In genomic region chr22:20238567-20239062, GRCh38 we compare ENCODE assay signal across 1 cellular context.
TF ChIP-seq lines count a peak whose summit lies in the region.

No MANE protein-coding gene starts in this region.

TF ChIP-seq in HEK293, 187 proteins besides CTCF, POLR2A, EP300 and RAD21 (continued from another document):
- TF ChIP-seq PATZ1 (tag by site-specific recombination; IDR thresholded peaks at IDR 0.05) (peak; percentile 13), ZNF654 (tag by site-specific recombination; IDR thresholded peaks at IDR 0.05; ENCODE audit: low read depth) (peak; percentile 80), ZNF600 (tag by site-specific recombination; IDR thresholded peaks at IDR 0.05) (peak; percentile 70), ZNF121 (tag by site-specific recombination; IDR thresholded peaks at IDR 0.05) (peak; percentile 77), ZBTB48 (tag by site-specific recombination; IDR thresholded peaks at IDR 0.05) (peak; percentile 77), ZSCAN30 (tag by site-specific recombination; IDR thresholded peaks at IDR 0.05) (peak; percentile 70), ZNF174 (tag by site-specific recombination; IDR thresholded peaks at IDR 0.05) (no peak), ZNF777 (tag by site-specific recombination; IDR thresholded peaks at IDR 0.05; ENCODE audit: borderline replicate concordance) (no peak), HIC1 (tag by site-specific recombination; IDR thresholded peaks at IDR 0.05) (peak; percentile 26; the same call in 1 of the 2 replicates), GLIS1 (tag by site-specific recombination; IDR thresholded peaks at IDR 0.05) (peak; percentile 77), ZNF639 (tag by site-specific recombination; IDR thresholded peaks at IDR 0.05) (0 out of 2 replicates have a peak, but pooled peaks have one; percentile 38), ZFP69B (tag by site-specific recombination; IDR thresholded peaks at IDR 0.05) (peak; percentile 43; the same call in 1 of the 2 replicates), ZNF157 (tag by site-specific recombination; IDR thresholded peaks at IDR 0.05) (peak; percentile 60), KLF1 (tag by site-specific recombination; IDR thresholded peaks at IDR 0.05) (peak; percentile 47)
